8 cellular contexts compared by ENCODE assay signal in the genomic region with DNA sequence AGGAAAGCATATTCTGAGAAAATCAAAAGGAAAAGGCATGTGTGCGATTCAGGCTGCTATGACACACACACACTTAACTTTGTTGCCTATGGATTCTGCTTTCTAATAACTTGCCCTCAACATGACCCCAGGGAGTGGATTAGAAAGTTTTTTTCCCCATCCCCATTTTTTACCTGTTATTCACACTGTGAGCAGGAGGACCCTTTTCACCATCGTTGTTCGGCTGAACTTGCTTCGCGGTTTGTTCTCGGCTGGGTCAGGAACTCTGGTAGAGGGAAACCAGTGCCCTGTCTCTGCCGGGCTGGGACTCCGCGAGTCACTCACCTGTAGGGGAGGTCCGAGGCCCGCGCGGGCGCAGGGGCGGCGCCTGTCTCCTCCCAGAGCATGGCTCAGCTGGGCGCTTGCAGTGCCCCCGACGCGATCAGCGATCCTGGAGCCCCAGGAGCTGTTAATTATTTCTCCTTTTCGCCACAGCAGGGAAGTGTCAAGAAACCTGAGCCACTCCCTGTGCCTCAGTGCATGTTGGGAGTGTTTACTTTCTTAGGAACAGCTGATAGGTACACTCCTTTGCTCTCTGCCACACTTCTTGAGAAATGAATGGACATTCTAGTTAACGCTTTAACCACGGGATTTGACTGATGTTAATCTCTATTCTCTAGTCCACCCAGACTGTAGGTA. TPM values are rescaled to one million over a fixed set of nuclear protein-coding genes. Genes with fewer than 3 reads are reported as not detected.
A peak's percentile ranks its signal among the peaks of the same experiment; 100 is the strongest.
DNase-seq lines count a peak whose midpoint lies in the region; ATAC-seq and TF ChIP-seq lines count a peak whose summit lies in the region.

A gene with protein sequence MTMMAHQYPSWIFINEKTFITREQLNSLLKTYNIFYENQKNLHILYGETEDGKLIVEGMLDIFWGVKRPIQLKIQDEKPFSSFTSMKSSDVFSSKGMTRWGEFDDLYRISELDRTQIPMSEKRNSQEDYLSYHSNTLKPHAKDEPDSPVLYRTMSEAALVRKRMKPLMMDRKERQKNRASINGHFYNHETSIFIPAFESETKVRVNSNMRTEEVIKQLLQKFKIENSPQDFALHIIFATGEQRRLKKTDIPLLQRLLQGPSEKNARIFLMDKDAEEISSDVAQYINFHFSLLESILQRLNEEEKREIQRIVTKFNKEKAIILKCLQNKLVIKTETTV (minus strand): TSS at position 322 of the 678 bp plus-strand sequence. CDS start 8,641 bp downstream, outside the sequence.

- intact Hi-C loops in right lobe of liver (cut with DNase I) (no loop called here), uterus (cut with DNase I; ENCODE audit: low total_unique reads) (no loop called here)

- H3K27me3 ChIP-seq in AG04450 (ENCODE audit: control insufficient read depth, insufficient read depth, low read length) (no peaks in the 10 kb centered on the region), right lobe of liver (no peaks in the 10 kb centered on the region), uterus (no peaks in the 10 kb centered on the region)

- POLR2A ChIA-PET in AG04450 (lab: Yijun Ruan, JAX) = no interaction called here

- no peaks in the 10 kb centered on the region for H3K36me3 ChIP-seq in right lobe of liver
- H3K36me3 ChIP-seq in uterus = no peaks in the 10 kb centered on the region

- peak; percentile 94 for ATAC-seq in GM18909 (IDR thresholded peaks at IDR 0.05; ENCODE audit: poor library complexity, unreplicated experiment)
- peak; percentile 85 for ATAC-seq in HG03064 (IDR thresholded peaks at IDR 0.05; ENCODE audit: low read depth, unreplicated experiment)
- peak; percentile 96 to 99 (median 98) for ATAC-seq in right lobe of liver

- H3K27ac ChIP-seq in AG04450 (ENCODE audit: low read depth, low read length) = no peak within 1 kb of the TSS
- no peak within 1 kb of the TSS for H3K27ac ChIP-seq in right lobe of liver
- no peak within 1 kb of the TSS for H3K27ac ChIP-seq in uterus

- DNase-seq in AG04450 (ENCODE audit: low read depth, low spot score) = no peak
- DNase-seq in NCI-H345 (lab: John Stamatoyannopoulos, UW) = peak; percentile 71
- DNase-seq in astrocyte of the hippocampus (ENCODE audit: low read depth, low spot score) = peak; percentile 25
- DNase-seq in right lobe of liver = peak; percentile 60 to 74 (median 72)
- peak; percentile 75 for DNase-seq in ureter (ENCODE audit: low spot score)
- no peak for DNase-seq in uterus

- H3K4me3 ChIP-seq in AG04450 (ENCODE audit: low read depth, low read length) = peak within 1 kb of the TSS; percentile 31
- peak within 1 kb of the TSS; percentile 2 to 50 (median 19) for H3K4me3 ChIP-seq in right lobe of liver
- peak within 1 kb of the TSS in 1 of 2 donors; percentile 4 for H3K4me3 ChIP-seq in uterus

- H3K9me3 ChIP-seq in AG04450 (ENCODE audit: control insufficient read depth, insufficient read depth, low read length) (no peaks in the 10 kb centered on the region), right lobe of liver (no peaks in the 10 kb centered on the region), uterus (no peaks in the 10 kb centered on the region)

- H3K4me1 ChIP-seq in right lobe of liver (no peaks in the 10 kb centered on the region), uterus (no peaks in the 10 kb centered on the region)

- no peak for TF ChIP-seq CTCF in AG04450 (IDR thresholded peaks at IDR 0.05; ENCODE audit: low read depth, low read length)
- no peak for TF ChIP-seq CTCF in right lobe of liver (IDR thresholded peaks at IDR 0.05)
- TF ChIP-seq CTCF in uterus (IDR thresholded peaks at IDR 0.05) = no peak

- CTCF ChIA-PET in AG04450 (lab: Charles Lee) = interaction anchor here (0.6 kb wide), 1 partner anchor 46 kb away, joined by 3 read pairs; no protein-coding TSS in a partner anchor

- WGBS in right lobe of liver (ENCODE audit: insufficient coverage, low coverage, low lambda C conversion rate, missing lambda C conversion rate) = 3% methylated on average over 20 of the region's 24 CpGs

- TF ChIP-seq POLR2A in right lobe of liver (IDR thresholded peaks at IDR 0.05) (no peak), uterus (IDR thresholded peaks at IDR 0.05) (no peak)

RNA-seq across cellular contexts. Expression of the gene that starts here (rescaled TPM):
- 0.06 and 0.07 TPM in 2 replicates for polyA plus RNA-seq in AG04450 (2011; rRNA removed)
- polyA minus RNA-seq in AG04450 (2011; rRNA and poly(A)+ RNA removed) = not detected in 2 replicates
- total RNA-seq in right lobe of liver (1 to 10 TPM in 3 of 6 experiments, under 1 TPM in 3; 0.22 to 2.2 (median 0.91) TPM), ureter (41.7 TPM), uterus (1 to 10 TPM in 1 of 4 donors, under 1 TPM in 2, not detected in 1; under 0.01 to 1.5 (median 0.06) TPM)

Comparison
In these comparisons a context has a peak if more than half of its experiments do, and no peak if none do; other contexts are left out.
1. RNA of the gene that starts here (total RNA-seq): 41.7 TPM in ureter (single experiment); 0.22 to 2.2 TPM in right lobe of liver and under 0.01 to 1.5 TPM in uterus; every median in the first group is over 10 times any median in the second.
2. DNase-seq: peak in NCI-H345 (single experiment), astrocyte of the hippocampus (single experiment), right lobe of liver (3 of 3) and ureter (single experiment); none in AG04450 (single experiment) and uterus (0 of 2).
3. Peak in every context shown above with its lines, with median percentiles within 50 percentile points of each other: ATAC-seq.